In genomic region chr20:64161595-64162238, GRCh38 we compare ENCODE assay signal across 9 cellular contexts. TPM values are rescaled to one million over a fixed set of nuclear protein-coding genes. Genes with fewer than 3 reads are reported as not detected.
A peak's percentile ranks its signal among the peaks of the same experiment; 100 is the strongest.
DNase-seq lines count a peak whose midpoint lies in the region; ATAC-seq and FAIRE-seq lines count a peak whose summit lies in the region.
"Had no signal": no experiment of that assay in that cellular context is flagged by ENCODE, and none has a peak within 500 bp of the region (broad histone marks: within the 10 kb centered on the region; RNA-seq: fewer than 3 reads in every experiment).

No MANE protein-coding gene starts in this region.

- intact Hi-C loops in right cardiac atrium (cut with DNase I): no loop called here

- H3K27me3 Mint-ChIP-seq in activated CD8-positive, alpha-beta memory T cell treated with anti-CD3 and anti-CD28 coated beads, Interleukin-2, amount 10 ng/mL, durations not matched to agents 7 days and 5 days: peaks cover 39% of the 10 kb centered on the region

- H3K9me3 ChIP-seq in HUES48 (ENCODE audit: control insufficient read depth, insufficient read depth, low read length): no peaks in the 10 kb centered on the region
- H3K9me3 ChIP-seq in right cardiac atrium (ENCODE audit: control insufficient read depth, low read length): no peaks in the 10 kb centered on the region

- peaks cover 37% of the 10 kb centered on the region for H3K27me3 ChIP-seq in HUES48 (ENCODE audit: control insufficient read depth, insufficient read depth, low read length)
- no peaks in the 10 kb centered on the region for H3K27me3 ChIP-seq in right cardiac atrium (ENCODE audit: control insufficient read depth, insufficient read depth)

- H3K4me1 ChIP-seq in HUES48 (ENCODE audit: control insufficient read depth, insufficient read depth, low read length) (peaks cover 42% of the 10 kb centered on the region), right cardiac atrium (ENCODE audit: control insufficient read depth, insufficient read depth, low read length) (no peaks in the 10 kb centered on the region)

- DNase-seq in Ammon's horn (ENCODE audit: low spot score) (peak; percentile 42), right cardiac atrium (peak; percentile 44 to 74 (median 68)), NCI-H2196 (lab: John Stamatoyannopoulos, UW; ENCODE audit: unreplicated experiment) (no peak), RCC 7860 (ENCODE audit: low spot score) (no peak)
- DNase-seq in activated CD8-positive, alpha-beta memory T cell treated with anti-CD3 and anti-CD28 coated beads, Interleukin-2, amount 10 ng/mL, durations not matched to agents 7 days and 5 days: peak; percentile 52
- DNase-seq in stimulated activated CD4-positive, alpha-beta T cell treated with anti-CD3 and anti-CD28 coated beads, Interleukin-4, amount 100 ng/mL, for 24 hours: peak; percentile 18
- DNase-seq: activated T-cell treated with anti-CD3 and anti-CD28 coated beads, Interleukin-2, amount 50 U/mL, for 4 hours had no signal

- H3K9me3 Mint-ChIP-seq in activated CD8-positive, alpha-beta memory T cell treated with anti-CD3 and anti-CD28 coated beads, Interleukin-2, amount 10 ng/mL, durations not matched to agents 7 days and 5 days (ENCODE audit: low read depth): no peaks in the 10 kb centered on the region
- H3K9me3 Mint-ChIP-seq: activated T-cell treated with anti-CD3 and anti-CD28 coated beads, Interleukin-2, amount 50 U/mL, for 4 hours had no signal

- 13% methylated on average over 29 of the region's 29 CpGs for WGBS in right cardiac atrium

- no peak overlapping the region for H3K27ac ChIP-seq in HUES48 (ENCODE audit: low read depth, low read length)
- no peak overlapping the region for H3K27ac ChIP-seq in right cardiac atrium (ENCODE audit: low read length)

- H3K36me3 Mint-ChIP-seq in activated CD8-positive, alpha-beta memory T cell treated with anti-CD3 and anti-CD28 coated beads, Interleukin-2, amount 10 ng/mL, durations not matched to agents 7 days and 5 days: no peaks in the 10 kb centered on the region

- H3K9ac ChIP-seq in HUES48 (ENCODE audit: low read depth, low read length): no peak overlapping the region

- no peak for FAIRE-seq in RCC 7860 (lab: Jason Lieb, UNC)

- H3K4me1 Mint-ChIP-seq in activated CD8-positive, alpha-beta memory T cell treated with anti-CD3 and anti-CD28 coated beads, Interleukin-2, amount 10 ng/mL, durations not matched to agents 7 days and 5 days: no peaks in the 10 kb centered on the region

- peak overlapping the region; percentile 46 for H3K4me3 ChIP-seq in HUES48 (ENCODE audit: low read depth, low read length)
- H3K4me3 ChIP-seq in right cardiac atrium (ENCODE audit: low read length): no peak overlapping the region

- ATAC-seq in activated CD8-positive, alpha-beta memory T cell treated with anti-CD3 and anti-CD28 coated beads, Interleukin-2, amount 10 ng/mL, durations not matched to agents 7 days and 5 days: peak; percentile 47
- ATAC-seq in right cardiac atrium (peak; percentile 59 to 64), GM21515 (IDR thresholded peaks at IDR 0.05; ENCODE audit: unreplicated experiment) (no peak)

- H3K4me3 Mint-ChIP-seq in activated CD8-positive, alpha-beta memory T cell treated with anti-CD3 and anti-CD28 coated beads, Interleukin-2, amount 10 ng/mL, durations not matched to agents 7 days and 5 days: no peak overlapping the region
- H3K4me3 Mint-ChIP-seq: activated T-cell treated with anti-CD3 and anti-CD28 coated beads, Interleukin-2, amount 50 U/mL, for 4 hours had no signal

- CTCF ChIA-PET in activated CD8-positive, alpha-beta memory T cell treated with anti-CD3 and anti-CD28 coated beads, Interleukin-2, amount 10 ng/mL, durations not matched to agents 7 days and 5 days (lab: Charles Lee): no interaction called here

- H3K36me3 ChIP-seq in HUES48 (ENCODE audit: control insufficient read depth, insufficient read depth, low read length): no peaks in the 10 kb centered on the region

- H3K27ac Mint-ChIP-seq in activated CD8-positive, alpha-beta memory T cell treated with anti-CD3 and anti-CD28 coated beads, Interleukin-2, amount 10 ng/mL, durations not matched to agents 7 days and 5 days: no peak overlapping the region

RNA-seq across cellular contexts. Expression of gene MYT1, which starts 2.5 kb away (rescaled TPM):
- total RNA-seq in activated CD8-positive, alpha-beta memory T cell treated with anti-CD3 and anti-CD28 coated beads, Interleukin-2, amount 10 ng/mL, durations not matched to agents 7 days and 5 days: not detected
- total RNA-seq in right cardiac atrium: 1 to 10 TPM in 3 of 4 donors, under 1 TPM in 1; 0.31 to 1.5 (median 1.3) TPM
- 0.57 TPM for polyA plus RNA-seq in right cardiac atrium
- total RNA-seq: activated T-cell treated with anti-CD3 and anti-CD28 coated beads, Interleukin-2, amount 50 U/mL, for 4 hours had no signal

RNA-seq across cellular contexts. Expression of gene NPBWR2, which starts 54.4 kb away (rescaled TPM):
- total RNA-seq in activated CD8-positive, alpha-beta memory T cell treated with anti-CD3 and anti-CD28 coated beads, Interleukin-2, amount 10 ng/mL, durations not matched to agents 7 days and 5 days: not detected
- total RNA-seq in right cardiac atrium: not detected
- not detected for polyA plus RNA-seq in right cardiac atrium
- total RNA-seq: activated T-cell treated with anti-CD3 and anti-CD28 coated beads, Interleukin-2, amount 50 U/mL, for 4 hours had no signal

Comparison
In these comparisons a context has a peak if more than half of its experiments do, and no peak if none do; other contexts are left out.
1. DNase-seq: peak in Ammon's horn (single experiment), activated CD8-positive, alpha-beta memory T cell treated with anti-CD3 and anti-CD28 coated beads, Interleukin-2, amount 10 ng/mL, durations not matched to agents 7 days and 5 days (single experiment), right cardiac atrium (3 of 3) and stimulated activated CD4-positive, alpha-beta T cell treated with anti-CD3 and anti-CD28 coated beads, Interleukin-4, amount 100 ng/mL, for 24 hours (single experiment); none in NCI-H2196 (single experiment) and RCC 7860 (single experiment).